ENCODE assay signal across 6 cellular contexts in the genomic region with DNA sequence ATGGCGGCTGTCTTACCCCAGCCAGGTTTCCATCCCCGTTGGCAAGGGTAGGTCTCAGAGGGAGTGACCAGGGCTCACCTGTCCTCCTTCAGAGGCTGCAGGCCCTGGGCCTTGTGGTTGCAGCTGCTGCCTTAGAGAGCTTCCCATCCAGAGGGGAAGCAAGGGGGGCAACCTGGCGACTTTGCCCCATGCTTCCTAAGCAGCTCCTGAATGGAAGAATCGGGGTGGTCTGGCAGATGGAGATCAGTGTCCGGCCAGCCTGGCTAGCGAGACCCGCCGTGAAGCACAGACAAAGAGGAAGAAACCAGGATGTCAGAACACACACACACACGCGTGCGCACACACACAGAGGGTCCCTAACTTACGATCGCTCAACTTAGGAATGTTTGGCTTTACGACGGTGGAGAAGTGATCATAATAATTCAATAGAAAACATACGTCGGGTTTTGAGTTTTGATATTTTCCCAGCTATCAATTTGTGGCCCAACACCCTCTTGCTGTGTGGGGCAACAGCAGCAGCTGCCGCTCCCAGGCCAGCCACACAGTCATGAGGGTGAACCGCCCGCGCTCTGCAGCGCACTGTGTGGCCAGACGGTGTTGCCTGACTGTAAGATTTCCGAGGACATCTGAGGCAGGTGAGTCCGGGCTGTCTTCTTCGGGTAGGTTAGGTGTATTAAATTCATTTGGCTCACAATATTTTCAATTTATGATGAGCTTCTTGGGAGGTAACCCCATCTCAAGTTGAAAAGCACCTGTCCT.
"Had no signal": no experiment of that assay in that cellular context is flagged by ENCODE, and none has a peak within 500 bp of the region (broad histone marks: within the 10 kb centered on the region; RNA-seq: fewer than 3 reads in every experiment).

No MANE protein-coding gene starts in this region.

- H3K4me1 Mint-ChIP-seq: GM23338, IgD-negative memory B cell had no signal

- H3K4me3 Mint-ChIP-seq: GM23338, H9, IgD-negative memory B cell had no signal

- H2AFZ ChIP-seq: GM23338 had no signal

- DNase-seq: H9, HCEC 1CT, KBM-7 had no signal

- H3K36me3 Mint-ChIP-seq: IgD-negative memory B cell had no signal

- ATAC-seq: GM23338 had no signal

- H3K27ac Mint-ChIP-seq: GM23338, H9, IgD-negative memory B cell had no signal

- H3K27ac ChIP-seq: KMS-11 had no signal

- H3K4me2 ChIP-seq: GM23338, KMS-11 had no signal

- H3K4me3 ChIP-seq: GM23338 had no signal

- H3K9ac ChIP-seq: KMS-11 had no signal
